In the genomic region with DNA sequence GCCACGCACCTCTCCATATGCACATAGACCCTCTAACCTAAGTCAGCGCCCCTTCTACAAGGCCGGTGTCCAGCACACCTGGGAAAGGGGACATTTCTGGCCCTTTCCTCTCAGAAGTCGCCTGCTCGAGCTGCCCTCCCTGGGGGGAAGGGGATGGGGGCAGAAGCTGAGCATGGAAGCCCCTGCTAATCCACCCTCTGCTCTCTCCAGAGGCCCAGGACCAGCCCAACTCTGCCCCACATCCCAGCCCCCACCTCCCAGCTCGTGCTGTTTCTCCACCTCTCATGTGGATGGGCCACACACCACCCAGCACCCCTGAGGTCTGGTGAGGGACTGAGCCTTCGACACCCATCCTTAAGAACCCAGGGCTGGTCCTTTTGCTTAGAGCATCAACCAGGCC, we compare ENCODE assay signal across 1 cellular context.
TF ChIP-seq lines count a peak whose summit lies in the region.

No MANE protein-coding gene starts in this region.

TF ChIP-seq in H1, 55 proteins besides CTCF, POLR2A, EP300 and RAD21:
- no peak for TF ChIP-seq CHD2 (IDR thresholded peaks at IDR 0.05; ENCODE audit: low read length)
TF ChIP-seq in H1: peak in this region for 0.
